ENCODE assay signal across 22 cellular contexts in genomic region chr5:123448743-123449142, GRCh38. TPM values are rescaled to one million over a fixed set of nuclear protein-coding genes. Genes with fewer than 3 reads are reported as not detected.
DNase-seq lines count a peak whose midpoint lies in the region; ATAC-seq, FAIRE-seq and TF ChIP-seq lines count a peak whose summit lies in the region.
"Had no signal": no experiment of that assay in that cellular context is flagged by ENCODE, and none has a peak within 500 bp of the region (broad histone marks: within the 10 kb centered on the region; RNA-seq: fewer than 3 reads in every experiment).

No MANE protein-coding gene starts in this region.

- no peaks in the 10 kb centered on the region for H3K36me3 Mint-ChIP-seq in T-helper 2 cell treated with Interferon-gamma antibody and Interleukin-4, amounts not matched to agents 5 μg/mL and 100 μg/mL, for 36 hours (ENCODE audit: low read depth)
- no peaks in the 10 kb centered on the region for H3K36me3 Mint-ChIP-seq in activated T-helper 2 cell treated with anti-CD3 and anti-CD28 coated beads, Interferon-gamma antibody, Interleukin-2, Interleukin-4, amounts not matched to agents 10 μg/mL and 5 μg/mL and 100 μg/mL, durations not matched to agents 14 hours and 24 hours and 36 hours (ENCODE audit: low read depth)
- H3K36me3 Mint-ChIP-seq: CD4-positive, alpha-beta memory T cell had no signal

- no peaks in the 10 kb centered on the region for H3K79me2 ChIP-seq in keratinocyte (ENCODE audit: control insufficient read depth, insufficient read depth, low read length)
- no peaks in the 10 kb centered on the region for H3K79me2 ChIP-seq in HepG2 (ENCODE audit: insufficient read depth, low read length)

- no peak overlapping the region for H2AFZ ChIP-seq in keratinocyte (ENCODE audit: control insufficient read depth, low read length)
- no peak overlapping the region for H2AFZ ChIP-seq in HepG2 (ENCODE audit: low read length)

- no peaks in the 10 kb centered on the region for H4K20me1 ChIP-seq in keratinocyte (ENCODE audit: control insufficient read depth, extremely low read depth, insufficient read depth, low read length)
- no peaks in the 10 kb centered on the region for H4K20me1 ChIP-seq in HepG2 (ENCODE audit: insufficient read depth, low read length)
- H4K20me1 ChIP-seq: BLaER1 treated with 17β-estradiol and CSF1 and Interleukin-3, amounts not matched to agents 10 nM and 100 nM had no signal

- H3K4me3 ChIP-seq in keratinocyte (ENCODE audit: control insufficient read depth in 2 of 3, extremely low read depth in 1 of 3, insufficient read depth in 2 of 3, low read depth in 1 of 3, low read length in 3 of 3) (no peak overlapping the region), HepG2 (replicated peaks in 1 of 3; ENCODE audit: insufficient read depth in 1 of 3, low read depth in 2 of 3, low read length in 3 of 3) (no peak overlapping the region)
- H3K4me3 ChIP-seq: BLaER1 treated with 17β-estradiol and CSF1 and Interleukin-3, amounts not matched to agents 10 nM and 100 nM; MG63 had no signal

- in situ Hi-C loops in HepG2 (cut with HindIII; ENCODE audit: extremely low pct_ligation_motif_present, low pct_unique_long_range_greater_than_20kb): no loop called here

- peaks cover 30% of the 10 kb centered on the region for H3K4me1 Mint-ChIP-seq in T-helper 2 cell treated with Interferon-gamma antibody and Interleukin-4, amounts not matched to agents 5 μg/mL and 100 μg/mL, for 36 hours (ENCODE audit: low read depth)
- peaks cover 48% of the 10 kb centered on the region for H3K4me1 Mint-ChIP-seq in activated T-helper 2 cell treated with anti-CD3 and anti-CD28 coated beads, Interferon-gamma antibody, Interleukin-2, Interleukin-4, amounts not matched to agents 10 μg/mL and 5 μg/mL and 100 μg/mL, durations not matched to agents 14 hours and 24 hours and 36 hours (ENCODE audit: low read depth)

- dilution Hi-C loops in keratinocyte (cut with MboI; ENCODE audit: extremely low pct_ligation_motif_present, low sequenced_read_pairs): no loop called here

- H3K4me1 ChIP-seq in keratinocyte (ENCODE audit: control insufficient read depth, extremely low read depth, insufficient read depth, low read length) (peaks cover 26% of the 10 kb centered on the region), HepG2 (ENCODE audit: insufficient read depth, low read length) (no peaks in the 10 kb centered on the region)
- H3K4me1 ChIP-seq: BLaER1 treated with 17β-estradiol and CSF1 and Interleukin-3, amounts not matched to agents 10 nM and 100 nM; Caco-2 had no signal

- no peaks in the 10 kb centered on the region for H3K9me1 ChIP-seq in keratinocyte (ENCODE audit: control insufficient read depth, extremely low read depth, insufficient read depth, low read length)

- TF ChIP-seq RAD21 in HepG2 (CRISPR knock-in tag; IDR thresholded peaks at IDR 0.05): no peak

- no peaks in the 10 kb centered on the region for H3K9me3 ChIP-seq in keratinocyte (ENCODE audit: control insufficient read depth, low read depth, low read length)
- H3K9me3 ChIP-seq in HepG2 (ENCODE audit: low read length): no peaks in the 10 kb centered on the region
- H3K9me3 ChIP-seq: BLaER1 treated with 17β-estradiol and CSF1 and Interleukin-3, amounts not matched to agents 10 nM and 100 nM; Caco-2; MG63 had no signal

- H3K9me3 Mint-ChIP-seq in T-helper 2 cell treated with Interferon-gamma antibody and Interleukin-4, amounts not matched to agents 5 μg/mL and 100 μg/mL, for 36 hours: no peaks in the 10 kb centered on the region
- H3K9me3 Mint-ChIP-seq in activated T-helper 2 cell treated with anti-CD3 and anti-CD28 coated beads, Interferon-gamma antibody, Interleukin-2, Interleukin-4, amounts not matched to agents 10 μg/mL and 5 μg/mL and 100 μg/mL, durations not matched to agents 14 hours and 24 hours and 36 hours: no peaks in the 10 kb centered on the region
- H3K9me3 Mint-ChIP-seq: CD4-positive, alpha-beta memory T cell had no signal

- H3K27ac Mint-ChIP-seq in T-helper 2 cell treated with Interferon-gamma antibody and Interleukin-4, amounts not matched to agents 5 μg/mL and 100 μg/mL, for 36 hours: no peak overlapping the region
- peak overlapping the region; percentile 53 for H3K27ac Mint-ChIP-seq in activated T-helper 2 cell treated with anti-CD3 and anti-CD28 coated beads, Interferon-gamma antibody, Interleukin-2, Interleukin-4, amounts not matched to agents 10 μg/mL and 5 μg/mL and 100 μg/mL, durations not matched to agents 14 hours and 24 hours and 36 hours
- H3K27ac Mint-ChIP-seq: CD4-positive, alpha-beta memory T cell had no signal

- no peak for TF ChIP-seq EP300 in HepG2 (IDR thresholded peaks at IDR 0.05; ENCODE audit: low read depth in 2 of 2, low read length in 2 of 2)
- TF ChIP-seq EP300 in HepG2 (CRISPR knock-in tag; IDR thresholded peaks at IDR 0.05; ENCODE audit: borderline replicate concordance): no peak

- no peak for ATAC-seq in HepG2
- ATAC-seq: PC-3 had no signal

- FAIRE-seq in GM18507 (lab: Jason Lieb, UNC) (peak; percentile 12), keratinocyte (lab: Jason Lieb, UNC) (peak; percentile 61), HepG2 (lab: Jason Lieb, UNC) (no peak)

- peak overlapping the region; percentile 6 for H3K4me3 Mint-ChIP-seq in T-helper 2 cell treated with Interferon-gamma antibody and Interleukin-4, amounts not matched to agents 5 μg/mL and 100 μg/mL, for 36 hours
- H3K4me3 Mint-ChIP-seq in activated T-helper 2 cell treated with anti-CD3 and anti-CD28 coated beads, Interferon-gamma antibody, Interleukin-2, Interleukin-4, amounts not matched to agents 10 μg/mL and 5 μg/mL and 100 μg/mL, durations not matched to agents 14 hours and 24 hours and 36 hours (ENCODE audit: low read depth): no peak overlapping the region

- H3K27me3 Mint-ChIP-seq in T-helper 2 cell treated with Interferon-gamma antibody and Interleukin-4, amounts not matched to agents 5 μg/mL and 100 μg/mL, for 36 hours (ENCODE audit: low read depth): peaks cover 4% of the 10 kb centered on the region
- peaks cover 8% of the 10 kb centered on the region for H3K27me3 Mint-ChIP-seq in activated T-helper 2 cell treated with anti-CD3 and anti-CD28 coated beads, Interferon-gamma antibody, Interleukin-2, Interleukin-4, amounts not matched to agents 10 μg/mL and 5 μg/mL and 100 μg/mL, durations not matched to agents 14 hours and 24 hours and 36 hours (ENCODE audit: low read depth)

- POLR2A ChIA-PET in HepG2 (lab: Yijun Ruan, JAX): no interaction called here

- no TSS peak for BruUV-seq in HepG2 (replicated peaks; lab: Mats Ljungman, UMichigan)

- CTCF ChIA-PET in HepG2 (lab: Yijun Ruan, JAX; ENCODE audit: low intra/inter-chr PET ratio, low total read pairs): no interaction called here

- H3K36me3 ChIP-seq in keratinocyte (ENCODE audit: control insufficient read depth in 2 of 2, extremely low read depth in 1 of 2, insufficient read depth in 2 of 2, low read length in 2 of 2) (no peaks in the 10 kb centered on the region), HepG2 (replicated peaks in 1 of 2; ENCODE audit: control insufficient read depth in 1 of 2, insufficient read depth in 2 of 2, low read length in 2 of 2) (no peaks in the 10 kb centered on the region)
- H3K36me3 ChIP-seq: BLaER1 treated with 17β-estradiol and CSF1 and Interleukin-3, amounts not matched to agents 10 nM and 100 nM; MG63 had no signal

- H3K27me3 ChIP-seq in keratinocyte (ENCODE audit: control insufficient read depth, extremely low read depth, insufficient read depth, low read length) (no peaks in the 10 kb centered on the region), HepG2 (ENCODE audit: control insufficient read depth in 1 of 2, insufficient read depth in 2 of 2, low read length in 2 of 2) (no peaks in the 10 kb centered on the region)
- H3K27me3 ChIP-seq: BLaER1 treated with 17β-estradiol and CSF1 and Interleukin-3, amounts not matched to agents 10 nM and 100 nM; MG63 had no signal

- H3K9ac ChIP-seq in keratinocyte (ENCODE audit: control insufficient read depth, extremely low read depth, insufficient read depth, low read length) (no peak overlapping the region), HepG2 (ENCODE audit: insufficient read depth, low read depth, low read length) (no peak overlapping the region)
- H3K9ac ChIP-seq: BLaER1 treated with 17β-estradiol and CSF1 and Interleukin-3, amounts not matched to agents 10 nM and 100 nM had no signal

- H3K27ac ChIP-seq in keratinocyte (ENCODE audit: control insufficient read depth, insufficient read depth, low read length) (no peak overlapping the region), HepG2 (ENCODE audit: extremely low read length, insufficient read depth, low read length) (no peak overlapping the region)
- H3K27ac ChIP-seq: 22Rv1; BLaER1 treated with 17β-estradiol and CSF1 and Interleukin-3, amounts not matched to agents 10 nM and 100 nM had no signal

- intact Hi-C loops in activated T-helper 2 cell treated with anti-CD3 and anti-CD28 coated beads, Interferon-gamma antibody, Interleukin-2, Interleukin-4, amounts not matched to agents 10 μg/mL and 5 μg/mL and 100 μg/mL, durations not matched to agents 14 hours and 24 hours and 36 hours (cut with micrococcal nuclease): loop anchor here (1.0 kb wide), 4 partner anchors 9 to 64 kb away; partner anchors contain the start of genes CEP120 and CSNK1G3
- intact Hi-C loops in HepG2 (cut with micrococcal nuclease; ENCODE audit: unreplicated experiment): no loop called here

- no peak for DNase-seq in T-helper 2 cell treated with Interferon-gamma antibody and Interleukin-4, amounts not matched to agents 5 μg/mL and 100 μg/mL, for 36 hours (ENCODE audit: low spot score)
- DNase-seq in T-helper 2 cell (no peak), GM18507 (ENCODE audit: extremely low spot score, insufficient read length, low read depth) (no peak), keratinocyte (ENCODE audit: low read depth, low spot score) (no peak), cerebellar nuclear complex (lab: John Stamatoyannopoulos, UW) (no peak), mesenteric fat pad (ENCODE audit: low spot score) (no peak), HepG2 (ENCODE audit: low spot score) (no peak)
- no peak for DNase-seq in activated T-helper 2 cell treated with anti-CD3 and anti-CD28 coated beads, Interferon-gamma antibody, Interleukin-2, Interleukin-4, amounts not matched to agents 10 μg/mL and 5 μg/mL and 100 μg/mL, durations not matched to agents 14 hours and 24 hours and 36 hours (ENCODE audit: low spot score)
- DNase-seq: ACHN; Caco-2; CD4-positive, alpha-beta memory T cell; DMS 273 treated with DMSO at 0.1 percent for 48 hours; DND-41; Kasumi-1; MG63; NCI-H2081 treated with DMSO at 0.1 percent for 48 hours; NCI-H446; NCI-H526; PC-3; Right ventricle myocardium superior had no signal

- H3K4me2 ChIP-seq in keratinocyte (ENCODE audit: control insufficient read depth, extremely low read depth, insufficient read depth, low read depth, low read length) (peak overlapping the region; percentile 33), HepG2 (ENCODE audit: low read depth, low read length) (no peak overlapping the region)
- H3K4me2 ChIP-seq: BLaER1 treated with 17β-estradiol and CSF1 and Interleukin-3, amounts not matched to agents 10 nM and 100 nM had no signal

- no peak for TF ChIP-seq POLR2A in HepG2 (IDR thresholded peaks at IDR 0.05; ENCODE audit: insufficient read depth in 1 of 2, low read depth in 2 of 2, low read length in 2 of 2)

- no peak for TF ChIP-seq CTCF in keratinocyte (optimal IDR thresholded peaks at IDR 0.05 in 1 of 3, IDR thresholded peaks at IDR 0.05 in 1 of 3, conservative IDR thresholded peaks at IDR 0.05 in 1 of 3; ENCODE audit: extremely low read depth in 1 of 3, insufficient read depth in 2 of 3, low read length in 3 of 3)
- TF ChIP-seq CTCF in HepG2 (CRISPR knock-in tag; IDR thresholded peaks at IDR 0.05): no peak

- 40% methylated on average over 6 of the region's 6 CpGs for WGBS in HepG2 (ENCODE audit: low lambda C conversion rate)

RNA-seq across cellular contexts. Expression of gene CEP120, which starts 25.5 kb away (rescaled TPM):
- 25.3 and 26.7 TPM in 2 replicates for total RNA-seq in activated T-helper 2 cell treated with anti-CD3 and anti-CD28 coated beads, Interferon-gamma antibody, Interleukin-2, Interleukin-4, amounts not matched to agents 10 μg/mL and 5 μg/mL and 100 μg/mL, durations not matched to agents 14 hours and 24 hours and 36 hours
- polyA plus RNA-seq in keratinocyte (8.4 to 11.7 TPM (median 10.8 TPM) in 3 replicates), HepG2 (2011; rRNA removed) (7.8 and 8.0 TPM in 2 replicates)
- polyA plus RNA-seq in keratinocyte (2011; ENCODE audit: low read depth): 8.2 TPM
- 4.1 and 13.0 TPM in 2 replicates for polyA plus RNA-seq in keratinocyte (2011; cell fraction: cytosol; rRNA removed)
- polyA plus RNA-seq in keratinocyte (2011; cell fraction: nucleus; rRNA removed): 14.0 and 15.1 TPM in 2 replicates
- polyA plus RNA-seq in keratinocyte (2012; ENCODE audit: low replicate concordance): 4.2 and 4.8 TPM in 2 replicates
- 10.7 to 41.6 TPM (median 35.3 TPM) in 3 replicates for polyA minus RNA-seq in keratinocyte
- polyA minus RNA-seq in keratinocyte (2011; cell fraction: cytosol; rRNA and poly(A)+ RNA removed): 11.1 TPM
- 13.7 and 29.1 TPM in 2 replicates for polyA minus RNA-seq in keratinocyte (2011; cell fraction: nucleus; rRNA and poly(A)+ RNA removed)
- total RNA-seq in mesenteric fat pad (13.4 TPM), HepG2 (2016; rRNA removed; fragmentation: Illumina TruSeq; extraction: Trizol) (14.7 and 21.7 TPM in 2 replicates)
- 3.1 and 3.8 TPM in 2 replicates for total RNA-seq in HepG2 (2016; cell fraction: cytosol; rRNA removed; fragmentation: Illumina TruSeq; extraction: Trizol; ENCODE audit: low read depth)
- 14.9 and 19.2 TPM in 2 replicates for total RNA-seq in HepG2 (2016; cell fraction: insoluble cytoplasmic fraction; rRNA removed; fragmentation: Illumina TruSeq; extraction: Trizol)
- total RNA-seq in HepG2 (2016; cell fraction: membrane; rRNA removed; fragmentation: Illumina TruSeq; extraction: Trizol): 11.9 and 12.0 TPM in 2 replicates
- 15.4 and 23.4 TPM in 2 replicates for total RNA-seq in HepG2 (2016; cell fraction: nucleus; rRNA removed; fragmentation: Illumina TruSeq; extraction: Trizol)
- 3.2 and 3.6 TPM in 2 replicates for polyA plus RNA-seq in HepG2 (2011; cell fraction: cytosol; rRNA removed)
- polyA plus RNA-seq in HepG2 (2011; cell fraction: nucleus; rRNA removed): 6.9 and 7.7 TPM in 2 replicates
- 4.4 and 4.7 TPM in 2 replicates for polyA plus RNA-seq in HepG2 (2012)
- polyA plus RNA-seq in HepG2 (2016; cell fraction: cytosol; fragmentation: Illumina TruSeq; extraction: Trizol; ENCODE audit: low read depth): 0.86 and 1.0 TPM in 2 replicates
- 12.4 and 13.0 TPM in 2 replicates for polyA plus RNA-seq in HepG2 (2016; cell fraction: insoluble cytoplasmic fraction; fragmentation: Illumina TruSeq; extraction: Trizol; ENCODE audit: low read depth)
- 4.1 and 4.7 TPM in 2 replicates for polyA plus RNA-seq in HepG2 (2016; cell fraction: membrane; fragmentation: Illumina TruSeq; extraction: Trizol; ENCODE audit: low read depth)
- polyA plus RNA-seq in HepG2 (2016; cell fraction: nucleus; fragmentation: Illumina TruSeq; extraction: Trizol; ENCODE audit: insufficient read depth, low read depth): 12.7 and 13.5 TPM in 2 replicates
- polyA minus RNA-seq in HepG2 (2011; rRNA and poly(A)+ RNA removed; ENCODE audit: low replicate concordance): 14.3 and 57.8 TPM in 2 replicates
- 6.7 and 8.3 TPM in 2 replicates for polyA minus RNA-seq in HepG2 (2011; cell fraction: cytosol; rRNA and poly(A)+ RNA removed)
- 20.9 and 37.0 TPM in 2 replicates for polyA minus RNA-seq in HepG2 (2011; cell fraction: nucleus; rRNA and poly(A)+ RNA removed)
